ENCODE assay signal across 8 cellular contexts in the genomic region with DNA sequence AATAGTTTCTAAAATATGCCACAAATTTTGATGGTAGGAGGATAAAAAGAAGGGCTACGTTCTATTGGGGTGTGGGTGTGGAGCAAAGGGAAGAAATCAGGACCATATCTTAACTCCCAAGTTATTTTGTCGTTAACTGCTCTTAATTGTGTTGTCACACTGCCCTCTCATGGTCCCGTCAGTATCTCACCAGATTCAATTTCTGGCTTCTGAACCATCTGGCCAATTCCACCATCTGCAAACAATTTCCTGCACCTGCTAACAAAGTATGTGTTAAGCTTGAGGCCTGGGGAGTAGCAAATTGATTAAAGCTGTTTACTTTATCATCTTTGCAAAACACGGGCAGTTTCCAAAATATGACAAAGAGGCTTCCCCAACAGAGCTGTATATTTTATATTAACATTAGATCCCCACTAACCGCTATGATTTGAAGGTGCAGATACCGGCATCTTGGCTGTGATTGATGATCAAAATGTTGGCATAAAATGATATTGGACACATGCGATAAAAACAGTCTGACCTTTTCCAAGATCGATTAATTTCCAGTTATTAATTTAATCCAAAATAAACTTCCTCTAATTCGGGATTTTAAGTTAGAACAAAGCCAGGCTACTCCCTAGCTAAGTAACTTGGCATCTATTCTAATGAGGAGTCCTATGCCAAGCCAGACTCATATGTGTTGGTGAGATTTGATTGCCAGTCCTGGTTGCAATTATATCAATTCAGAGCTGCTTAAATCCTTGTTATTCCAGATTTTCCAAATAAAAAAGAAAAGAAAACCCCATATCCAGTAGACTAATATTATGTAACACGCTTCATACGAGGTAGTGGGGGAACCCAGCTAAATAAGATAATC. TPM values are rescaled to one million over a fixed set of nuclear protein-coding genes. Genes with fewer than 3 reads are reported as not detected.
DNase-seq lines count a peak whose midpoint lies in the region; ATAC-seq, FAIRE-seq and TF ChIP-seq lines count a peak whose summit lies in the region.

No MANE protein-coding gene starts in this region.

- ATAC-seq in GM12878 (peak; percentile 74), HG03460 (IDR thresholded peaks at IDR 0.05; ENCODE audit: unreplicated experiment) (no peak)
- ATAC-seq in naive thymus-derived CD8-positive, alpha-beta T cell, result no peak

- H3K9me3 ChIP-seq in GM12878 (replicated peaks; ENCODE audit: control insufficient read depth, insufficient read depth, low read length), result peaks cover 6% of the 10 kb centered on the region; the same call in 1 of the 3 replicates

- peaks cover 0 to 7% (median 0%) of the 10 kb centered on the region in 4 donors for H3K4me1 Mint-ChIP-seq in naive thymus-derived CD8-positive, alpha-beta T cell

- H3K27ac Mint-ChIP-seq in naive thymus-derived CD8-positive, alpha-beta T cell, result no peak overlapping the region

- CTCF ChIA-PET in GM12878 (lab: Yijun Ruan, JAX), result interaction anchor here (0.5 to 4.1 kb wide), 25 partner anchors 11 to 1019 kb away, joined by 3 to 106 read pairs (median 4); a partner anchor contains a TSS

- no peaks in the 10 kb centered on the region for H3K36me3 ChIP-seq in GM12878 (ENCODE audit: control insufficient read depth in 2 of 2, insufficient read depth in 2 of 2, low read length in 1 of 2)

- peaks cover 0 to 29% (median 10%) of the 10 kb centered on the region in 9 donors for H3K9me3 Mint-ChIP-seq in naive thymus-derived CD8-positive, alpha-beta T cell

- H3K79me2 ChIP-seq in GM12878 (ENCODE audit: control insufficient read depth, insufficient read depth, low read length), result no peaks in the 10 kb centered on the region

- H2AFZ ChIP-seq in GM12878 (ENCODE audit: control insufficient read depth, low read depth, low read length), result no peak overlapping the region

- peak; percentile 87 for TF ChIP-seq RAD21 in GM12878 (IDR thresholded peaks at IDR 0.05; ENCODE audit: insufficient read depth, low read depth, low read length)

- TF ChIP-seq EP300 in GM12878 (IDR thresholded peaks at IDR 0.05; ENCODE audit: borderline replicate concordance in 1 of 2, control insufficient read depth in 1 of 2, low read depth in 2 of 2, low read length in 2 of 2), result no peak

- TF ChIP-seq POLR2A in GM12878 (IDR thresholded peaks at IDR 0.05; ENCODE audit: low read depth, low read length), result no peak

- H4K20me1 ChIP-seq in GM12878 (ENCODE audit: control insufficient read depth, insufficient read depth), result no peaks in the 10 kb centered on the region

- H3K4me3 Mint-ChIP-seq in naive thymus-derived CD8-positive, alpha-beta T cell, result no peak overlapping the region

- H3K27me3 Mint-ChIP-seq in naive thymus-derived CD8-positive, alpha-beta T cell, result peaks cover 0 to 2% (median 0%) of the 10 kb centered on the region in 5 donors

- H3K9ac ChIP-seq in GM12878 (ENCODE audit: control insufficient read depth, insufficient read depth, low read length), result no peak overlapping the region

- peaks cover 10% of the 10 kb centered on the region for H3K4me1 ChIP-seq in GM12878 (ENCODE audit: control insufficient read depth, insufficient read depth, low read length)

- RAD21 ChIA-PET in GM12878 (lab: Charles Lee; ENCODE audit: unreplicated experiment), result interaction anchor here (0.6 to 4.2 kb wide), 11 partner anchors 9 to 1019 kb away, joined by 3 to 73 read pairs (median 4); a partner anchor contains a TSS

- no peak overlapping the region for H3K4me2 ChIP-seq in GM12878 (ENCODE audit: control insufficient read depth, insufficient read depth)

- H3K4me3 ChIP-seq in HL-60 (replicated peaks; ENCODE audit: insufficient read depth, low read length) (no peak overlapping the region), GM12878 (no peak overlapping the region)

- no TSS peak for BruUV-seq in GM12878 (replicated peaks; lab: Mats Ljungman, UMichigan)

- in situ Hi-C loops in GM12878 (cut with MboI), result loop anchor here (5.0 kb wide), 2 partner anchors 215 to 310 kb away; no protein-coding TSS in a partner anchor

- WGBS in GM12878 (ENCODE audit: insufficient coverage, insufficient replicate concordance, low lambda C conversion rate, missing lambda C conversion rate), result 53% methylated on average over 11 of the region's 11 CpGs

- H3K36me3 Mint-ChIP-seq in naive thymus-derived CD8-positive, alpha-beta T cell, result peaks cover 0 to 12% (median 2%) of the 10 kb centered on the region in 3 donors

- H3K27ac ChIP-seq in HL-60 (replicated peaks) (no peak overlapping the region), GM12878 (ENCODE audit: control insufficient read depth, insufficient read depth) (no peak overlapping the region)

- peak; percentile 90 for FAIRE-seq in GM12878 (lab: Jason Lieb, UNC)

- intact Hi-C loops in GM12878 (cut with micrococcal nuclease; ENCODE audit: unreplicated experiment), result loop anchor here (1.0 to 10.0 kb wide), 4 partner anchors 217 to 1020 kb away; no protein-coding TSS in a partner anchor

- POLR2A ChIA-PET in GM12878 (lab: Charles Lee), result interaction anchor here (1.1 to 1.4 kb wide), 3 partner anchors 83 to 306 kb away, joined by 3 to 6 read pairs (median 3); a partner anchor contains a TSS
- POLR2A ChIA-PET in naive thymus-derived CD8-positive, alpha-beta T cell (lab: Charles Lee), result no interaction called here

- no peaks in the 10 kb centered on the region for H3K27me3 ChIP-seq in HL-60 (ENCODE audit: insufficient read depth, poor library complexity, severe bottlenecking)
- no peaks in the 10 kb centered on the region for H3K27me3 ChIP-seq in GM12878 (replicated peaks in 1 of 2; ENCODE audit: control insufficient read depth in 2 of 2, insufficient read depth in 2 of 2, low read length in 1 of 2)

- TF ChIP-seq CTCF in HL-60 (IDR thresholded peaks at IDR 0.05; ENCODE audit: insufficient read depth, low read length) (peak; percentile 38), GM12878 (IDR thresholded peaks at IDR 0.05 in 2 of 3, conservative IDR thresholded peaks at IDR 0.05 in 1 of 3; ENCODE audit: control insufficient read depth in 2 of 3, extremely low read depth in 1 of 3, insufficient read depth in 1 of 3, low read depth in 3 of 3, low read length in 3 of 3) (peak; percentile 56 to 76 (median 72); a peak in 5 of 6 replicates)

- SMC1A ChIA-PET in GM12878 (lab: Charles Lee; ENCODE audit: uncharacterized antibody, unreplicated experiment), result interaction anchor here (0.5 to 6.0 kb wide), 24 partner anchors 9 to 1667 kb away, joined by 3 to 108 read pairs (median 3); a partner anchor contains a TSS

- DNase-seq in GDM1 (lab: John Stamatoyannopoulos, UW) (peak; percentile 21), HL-60 (ENCODE audit: low read depth in 1 of 2, low spot score in 1 of 2) (peak; percentile 49 to 62), NCI-H69 (lab: John Stamatoyannopoulos, UW) (peak; percentile 88), GM12878 (ENCODE audit: low read depth, low spot score) (no peak), iPS-NIHi11 (ENCODE audit: low spot score) (peak; percentile 69), superior temporal gyrus (ENCODE audit: extremely low spot score) (peak; percentile 88)
- no peak for DNase-seq in naive thymus-derived CD8-positive, alpha-beta T cell

TF ChIP-seq in GM12878, 131 proteins besides CTCF, POLR2A, EP300 and RAD21:
- TF ChIP-seq TCF12 (IDR thresholded peaks at IDR 0.05; ENCODE audit: low read depth, low read length) (0 out of 2 replicates have a peak, but pooled peaks have one; percentile 55), ZNF24 (IDR thresholded peaks at IDR 0.05) (peak; percentile 41; the same call in 1 of the 2 replicates), SMC3 (IDR thresholded peaks at IDR 0.05; ENCODE audit: borderline replicate concordance, low read length) (peak; percentile 91), ZNF207 (IDR thresholded peaks at IDR 0.05; ENCODE audit: borderline replicate concordance) (no peak)

RNA-seq across cellular contexts. Expression of a gene that starts 6.9 kb away (rescaled TPM):
- 708 and 711 TPM in 2 replicates for total RNA-seq in GM12878 (2013; cell fraction: nucleolus; rRNA removed)
- 65.2 and 76.6 TPM in 2 replicates for total RNA-seq in GM12878 (2014; rRNA removed)
- 84.5 and 87.8 TPM in 2 replicates for total RNA-seq in GM12878 (2014; rRNA removed; fragmentation: Illumina TruSeq; extraction: Trizol)
- total RNA-seq in GM12878 (2021), result 63.2 and 64.6 TPM in 2 replicates
- 39.3 TPM for polyA plus RNA-seq in GM12878 (2011; ENCODE audit: low read depth)
- polyA plus RNA-seq in GM12878 (2011; rRNA removed), result 201 and 337 TPM in 2 replicates
- 87.0 and 116 TPM in 2 replicates for polyA plus RNA-seq in GM12878 (2011; cell fraction: cytosol; rRNA removed)
- polyA plus RNA-seq in GM12878 (2011; cell fraction: nucleus; rRNA removed), result 234 and 366 TPM in 2 replicates
- 60.5 and 79.0 TPM in 2 replicates for polyA plus RNA-seq in GM12878 (2012)
- 75.5 and 92.0 TPM in 2 replicates for polyA plus RNA-seq in GM12878 (2014; fragmentation: Illumina TruSeq; extraction: Trizol)
- polyA plus RNA-seq in GM12878 (2014; fragmentation: Nextera tagmentation; extraction: Ambion mirVana), result 10 to 100 TPM; 23.1 to 29.3 TPM
- 51.5 and 61.3 TPM in 2 replicates for polyA plus RNA-seq in GM12878 (2014; rRNA removed)
- polyA plus RNA-seq in GM12878 (2016; fragmentation: Nextera tagmentation; extraction: Ambion mirVana), result 10 to 100 TPM; 57.6 to 64.7 TPM
- polyA minus RNA-seq in GM12878 (2011; rRNA and poly(A)+ RNA removed), result 162 and 255 TPM in 2 replicates
- polyA minus RNA-seq in GM12878 (2011; cell fraction: cytosol; rRNA and poly(A)+ RNA removed), result 60.6 and 67.1 TPM in 2 replicates
- 159 and 161 TPM in 2 replicates for polyA minus RNA-seq in GM12878 (2011; cell fraction: nucleus; rRNA and poly(A)+ RNA removed)
- 10 to 100 TPM; 54.9 to 55.1 TPM for total RNA-seq in naive thymus-derived CD8-positive, alpha-beta T cell
- 10 to 100 TPM; 18.6 to 26.4 (median 21.5) TPM for polyA plus RNA-seq in naive thymus-derived CD8-positive, alpha-beta T cell

Comparison
In these comparisons a context has a peak if more than half of its experiments do, and no peak if none do; other contexts are left out.
1. DNase-seq: peak in GDM1 (single experiment), HL-60 (2 of 2), NCI-H69 (single experiment), iPS-NIHi11 (single experiment) and superior temporal gyrus (single experiment); none in GM12878 (single experiment) and naive thymus-derived CD8-positive, alpha-beta T cell (0 of 10).